Comparison of ENCODE assay signal across 30 cellular contexts in genomic region chr5:114339108-114339507, GRCh38. TPM values are rescaled to one million over a fixed set of nuclear protein-coding genes. Genes with fewer than 3 reads are reported as not detected.
"Had no signal": no experiment of that assay in that cellular context is flagged by ENCODE, and none has a peak within 500 bp of the region (broad histone marks: within the 10 kb centered on the region; RNA-seq: fewer than 3 reads in every experiment).

No MANE protein-coding gene starts in this region.

- H3K27me3 ChIP-seq: colonic mucosa, dorsolateral prefrontal cortex, esophagus muscularis mucosa, esophagus squamous epithelium, foreskin keratinocyte, gastrocnemius medialis, gastroesophageal sphincter, heart left ventricle, heart right ventricle, hepatocyte had no signal

- H3K36me3 ChIP-seq: colonic mucosa, esophagus muscularis mucosa, esophagus squamous epithelium, gastrocnemius medialis, gastroesophageal sphincter, heart left ventricle, heart right ventricle had no signal

- FAIRE-seq: endometrium, endothelial cell of umbilical vein, frontal cortex had no signal

- H3K27ac ChIP-seq: colonic mucosa, coronary artery, dorsolateral prefrontal cortex, epithelial cell of prostate, esophagus muscularis mucosa, esophagus squamous epithelium, foreskin keratinocyte, gastrocnemius medialis, gastroesophageal sphincter, heart left ventricle, heart right ventricle, hepatocyte had no signal

- H3K4me3 ChIP-seq: colonic mucosa, coronary artery, dorsolateral prefrontal cortex, esophagus muscularis mucosa, esophagus squamous epithelium, gastrocnemius medialis, gastroesophageal sphincter, heart left ventricle, heart right ventricle, hepatocyte had no signal

- H3K79me2 ChIP-seq: hepatocyte had no signal

- H3K4me2 ChIP-seq: hepatocyte had no signal

- H2AFZ ChIP-seq: hepatocyte had no signal

- H3K9me3 ChIP-seq: colonic mucosa, esophagus squamous epithelium, gastrocnemius medialis had no signal

- ATAC-seq: effector memory CD8-positive, alpha-beta T cell; esophagus mucosa; foreskin keratinocyte; gastrocnemius medialis; gastroesophageal sphincter; heart left ventricle; heart right ventricle had no signal

- H3K4me1 ChIP-seq: colonic mucosa, esophagus muscularis mucosa, esophagus squamous epithelium, foreskin keratinocyte, gastrocnemius medialis, gastroesophageal sphincter, heart right ventricle had no signal

- DNase-seq: colonic mucosa; cortex of kidney; dermis blood vessel endothelial cell; dorsolateral prefrontal cortex; effector CD4-positive, alpha-beta T cell; effector CD8-positive, alpha-beta T cell; effector memory CD4-positive, alpha-beta T cell; effector memory CD8-positive, alpha-beta T cell; endodermal cell; erythroblast; esophagus squamous epithelium; foreskin fibroblast; foreskin keratinocyte; foreskin melanocyte; gastrocnemius medialis; glutamatergic neuron; head of caudate nucleus; heart left ventricle; heart right ventricle; hippocampal formation had no signal

RNA-seq across cellular contexts. Expression of gene KCNN2, which starts 22.8 kb away (rescaled TPM):
- total RNA-seq: epithelial cell of proximal tubule had no signal
